ENCODE assay signal across 2 cellular contexts in genomic region chr12:114451657-114452056, GRCh38.
TF ChIP-seq lines count a peak whose summit lies in the region.

No MANE protein-coding gene starts in this region.

TF ChIP-seq in HEK293, 187 proteins besides CTCF, POLR2A, EP300 and RAD21:
- peak; percentile 57; the same call in 1 of the 2 replicates for TF ChIP-seq ZNF366 (tag by site-specific recombination; conservative IDR thresholded peaks at IDR 0.05)
- no peak for TF ChIP-seq REST (tag by site-specific recombination; IDR thresholded peaks at IDR 0.05)
- no peak for TF ChIP-seq ZBTB6 (tag by site-specific recombination; IDR thresholded peaks at IDR 0.05)

TF ChIP-seq in H1, 55 proteins besides CTCF, POLR2A, EP300 and RAD21:
- 0 out of 2 replicates have a peak, but pooled peaks have one; percentile 54 for TF ChIP-seq CBX8 (IDR thresholded peaks at IDR 0.05; ENCODE audit: borderline replicate concordance, low read depth, low read length)
- no peak for TF ChIP-seq YY1 (IDR thresholded peaks at IDR 0.05; ENCODE audit: low read depth, low read length)
- TF ChIP-seq EZH2 (IDR thresholded peaks at IDR 0.05; ENCODE audit: low read depth, low read length, severe bottlenecking), result peak; percentile 20
